ENCODE assay signal across 1 cellular context in the genomic region with DNA sequence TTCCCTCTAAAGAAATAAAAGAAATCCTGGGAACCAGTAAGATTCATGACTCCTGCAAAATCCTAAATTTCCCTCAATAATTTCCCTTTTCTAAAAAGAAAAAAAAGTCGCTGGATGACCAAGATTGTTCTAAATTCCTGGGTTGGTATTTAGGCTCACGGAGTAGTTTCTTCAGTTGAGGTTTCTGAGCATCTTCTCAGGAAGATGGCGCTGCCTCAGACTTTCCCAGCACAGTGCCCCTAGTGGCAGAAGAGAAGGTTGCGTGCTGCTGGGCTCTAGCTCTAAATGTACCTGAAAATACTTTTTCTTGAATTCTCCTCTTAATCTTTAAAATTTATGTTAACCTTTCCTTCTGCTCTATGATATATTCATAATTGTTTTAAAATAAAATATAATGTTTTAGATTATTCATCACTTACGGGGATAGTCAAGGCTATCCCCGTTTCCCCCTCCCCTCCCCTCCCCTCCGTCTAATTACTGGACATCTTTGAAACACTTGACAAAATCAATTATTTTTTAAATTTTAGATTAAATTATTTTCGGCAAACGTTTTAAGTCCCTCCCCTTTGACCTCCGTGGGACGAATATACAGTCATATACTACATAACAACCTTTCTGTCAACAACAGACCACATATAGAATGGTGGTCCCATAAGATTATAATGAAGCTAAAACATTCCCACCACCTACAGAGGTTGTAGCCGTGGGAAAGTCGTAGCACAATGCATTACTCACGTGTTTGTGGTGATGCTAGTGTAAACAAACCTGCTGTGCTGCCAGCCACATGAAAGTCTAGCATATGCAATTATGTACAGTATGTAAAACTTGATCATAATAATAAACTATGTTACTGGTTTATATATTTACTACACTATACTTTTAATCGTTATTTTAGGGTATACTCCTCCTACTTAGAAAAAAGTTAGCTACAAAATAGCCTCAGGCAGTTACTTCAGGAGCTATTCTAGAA.
TF ChIP-seq lines count a peak whose summit lies in the region.

No MANE protein-coding gene starts in this region.

TF ChIP-seq in endothelial cell of umbilical vein, 7 proteins besides CTCF, POLR2A, EP300 and RAD21:
- no peak for TF ChIP-seq FOS (IDR thresholded peaks at IDR 0.05; ENCODE audit: borderline replicate concordance, insufficient read depth, low read length)
- TF ChIP-seq, protein P1, sequence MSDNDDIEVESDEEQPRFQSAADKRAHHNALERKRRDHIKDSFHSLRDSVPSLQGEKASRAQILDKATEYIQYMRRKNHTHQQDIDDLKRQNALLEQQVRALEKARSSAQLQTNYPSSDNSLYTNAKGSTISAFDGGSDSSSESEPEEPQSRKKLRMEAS (IDR thresholded peaks at IDR 0.05; ENCODE audit: insufficient read depth, insufficient read length), result no peak
- no peak for TF ChIP-seq JUN (IDR thresholded peaks at IDR 0.05; ENCODE audit: borderline replicate concordance, insufficient read depth, insufficient read length, low read depth)
- no peak for TF ChIP-seq GATA2 (IDR thresholded peaks at IDR 0.05; ENCODE audit: insufficient read depth, insufficient read length, low read depth, low read length)
- TF ChIP-seq EZH2 (IDR thresholded peaks at IDR 0.05; ENCODE audit: borderline replicate concordance, low read depth, low read length, severe bottlenecking), result no peak
- no peak for TF ChIP-seq MYC (IDR thresholded peaks at IDR 0.05; ENCODE audit: low read depth, low read length)
